11 cellular contexts compared by ENCODE assay signal in genomic region chr4:147586637-147587036, GRCh38.
DNase-seq lines count a peak whose midpoint lies in the region; ATAC-seq lines count a peak whose summit lies in the region.
"Had no signal": no experiment of that assay in that cellular context is flagged by ENCODE, and none has a peak within 500 bp of the region (broad histone marks: within the 10 kb centered on the region; RNA-seq: fewer than 3 reads in every experiment).

No MANE protein-coding gene starts in this region.

- DNase-seq in medulla oblongata (ENCODE audit: extremely low spot score) (peak; percentile 12), NCI-H524 (lab: John Stamatoyannopoulos, UW) (no peak), C1 segment of cervical spinal cord (lab: John Stamatoyannopoulos, UW) (no peak), COLO668 (lab: John Stamatoyannopoulos, UW; ENCODE audit: unreplicated experiment) (no peak), CD1c-positive myeloid dendritic cell (ENCODE audit: extremely low spot score) (no peak)
- DNase-seq: NCI-H446; Right ventricle myocardium superior; stimulated activated naive CD8-positive, alpha-beta T cell treated with anti-CD3 and anti-CD28 coated beads, Interleukin-15, Interleukin-2, amounts not matched to agents 100 U/mL and 50 U/mL, for 24 hours had no signal

- ATAC-seq in GM18861 (IDR thresholded peaks at IDR 0.05; ENCODE audit: unreplicated experiment) (peak; percentile 84), GM21723 (IDR thresholded peaks at IDR 0.05; ENCODE audit: unreplicated experiment) (peak; percentile 83), HG03342 (IDR thresholded peaks at IDR 0.05; ENCODE audit: unreplicated experiment) (peak; percentile 67)
- ATAC-seq: stimulated activated naive CD8-positive, alpha-beta T cell treated with anti-CD3 and anti-CD28 coated beads, Interleukin-15, Interleukin-2, amounts not matched to agents 100 U/mL and 50 U/mL, for 24 hours had no signal
